8 cellular contexts compared by ENCODE assay signal in genomic region chr12:119876761-119877638, GRCh38. TPM values are rescaled to one million over a fixed set of nuclear protein-coding genes. Genes with fewer than 3 reads are reported as not detected.
DNase-seq lines count a peak whose midpoint lies in the region; ATAC-seq and TF ChIP-seq lines count a peak whose summit lies in the region.

Gene CIT (minus strand): TSS chr12:119877320. CDS start chr12:119876168, 1,152 bp downstream.

- intact Hi-C loops in testis (cut with DNase I; ENCODE audit: low total_unique reads) = no loop called here

- POLR2A ChIA-PET in GM10248 (lab: Yijun Ruan, JAX) = interaction anchor here (1.0 kb wide), 1 partner anchor 324 kb away, joined by 4 read pairs; the partner anchor contains the start of gene RPLP0
- POLR2A ChIA-PET in SK-N-SH (lab: Yijun Ruan, JAX) = interaction anchor here (0.6 to 1.0 kb wide), 3 partner anchors 10 to 399 kb away, joined by 3 read pairs; no protein-coding TSS in a partner anchor

- TF ChIP-seq CTCF in GM10248 (IDR thresholded peaks at IDR 0.05; ENCODE audit: control extremely low read depth, extremely low read depth, low read depth, missing control alignments) = no peak
- TF ChIP-seq CTCF in SK-N-SH (IDR thresholded peaks at IDR 0.05) = no peak
- no peak for TF ChIP-seq CTCF in testis (IDR thresholded peaks at IDR 0.05)

- H3K9me3 Mint-ChIP-seq in activated naive CD4-positive, alpha-beta T cell treated with anti-CD3 and anti-CD28 coated beads, Interleukin-2, amount 10 ng/mL, durations not matched to agents 7 days and 5 days = no peaks in the 10 kb centered on the region

- WGBS in SK-N-SH (ENCODE audit: low lambda C conversion rate) = 2% methylated on average over 31 of the region's 56 CpGs
- 1% methylated on average over 43 to 55 of the region's 56 CpGs for WGBS in testis, 2 donors

- DNase-seq in GM10248 (ENCODE audit: extremely low spot score) (peak; percentile 98), NCI-H1092 (lab: John Stamatoyannopoulos, UW) (peak; percentile 83), SK-N-SH (peak; percentile 96), glomerular endothelial cell (ENCODE audit: extremely low read depth, low read depth, low spot score) (peak; percentile 84), occipital lobe (lab: John Stamatoyannopoulos, UW) (peak; percentile 87), testis (peak; percentile 94)
- peak; percentile 94 for DNase-seq in activated naive CD4-positive, alpha-beta T cell treated with anti-CD3 and anti-CD28 coated beads, Interleukin-2, amount 10 ng/mL, durations not matched to agents 7 days and 5 days

- H3K27ac ChIP-seq in SK-N-SH (ENCODE audit: low read depth in 2 of 2, low read length in 1 of 2) = 0 out of 4 replicates have a peak within 1 kb of the TSS, but pooled peaks of 1 of the 2 experiments have one; percentile 29
- H3K27ac ChIP-seq in testis = no peak within 1 kb of the TSS

- H3K4me3 Mint-ChIP-seq in activated naive CD4-positive, alpha-beta T cell treated with anti-CD3 and anti-CD28 coated beads, Interleukin-2, amount 10 ng/mL, durations not matched to agents 7 days and 5 days = peak within 1 kb of the TSS; percentile 93

- H3K79me2 ChIP-seq in SK-N-SH (ENCODE audit: insufficient read depth) = peaks cover 40% of the 10 kb centered on the region

- no peaks in the 10 kb centered on the region for H4K20me1 ChIP-seq in SK-N-SH (ENCODE audit: insufficient read depth)

- peaks cover 0 to 7% of the 10 kb centered on the region in 2 experiments; a peak in 1 of 4 replicates for H3K4me1 ChIP-seq in SK-N-SH (ENCODE audit: control insufficient read depth in 1 of 2, insufficient read depth in 2 of 2, low read depth in 1 of 2, low read length in 1 of 2)
- no peaks in the 10 kb centered on the region for H3K4me1 ChIP-seq in testis

- TF ChIP-seq POLR2A in testis (IDR thresholded peaks at IDR 0.05) = no peak

- peak within 1 kb of the TSS; percentile 83 for H3K27ac Mint-ChIP-seq in activated naive CD4-positive, alpha-beta T cell treated with anti-CD3 and anti-CD28 coated beads, Interleukin-2, amount 10 ng/mL, durations not matched to agents 7 days and 5 days

- H3K27me3 ChIP-seq in SK-N-SH (ENCODE audit: insufficient read depth) (no peaks in the 10 kb centered on the region), testis (no peaks in the 10 kb centered on the region)

- ATAC-seq in HG02610 (IDR thresholded peaks at IDR 0.05; ENCODE audit: unreplicated experiment) = peak; percentile 100

- TF ChIP-seq EP300 in SK-N-SH (IDR thresholded peaks at IDR 0.05; ENCODE audit: borderline replicate concordance in 1 of 2, low read depth in 1 of 2, low read length in 1 of 2) = no peak

- H3F3A ChIP-seq in SK-N-SH (replicated peaks; ENCODE audit: insufficient read depth) = peaks cover 5% of the 10 kb centered on the region

- H3K9me2 ChIP-seq in SK-N-SH = no peaks in the 10 kb centered on the region

- CTCF ChIA-PET in GM10248 (lab: Yijun Ruan, JAX) (interaction anchor here (1.4 to 1.7 kb wide), 2 partner anchors 26 to 96 kb away, joined by 3 to 5 read pairs; no protein-coding TSS in a partner anchor), SK-N-SH (lab: Yijun Ruan, JAX) (no interaction called here)
- CTCF ChIA-PET in activated naive CD4-positive, alpha-beta T cell treated with anti-CD3 and anti-CD28 coated beads, Interleukin-2, amount 10 ng/mL, durations not matched to agents 7 days and 5 days (lab: Charles Lee) = no interaction called here

- H3K9me3 ChIP-seq in SK-N-SH = no peaks in the 10 kb centered on the region
- H3K9me3 ChIP-seq in testis = no peaks in the 10 kb centered on the region

- H3K27me3 Mint-ChIP-seq in activated naive CD4-positive, alpha-beta T cell treated with anti-CD3 and anti-CD28 coated beads, Interleukin-2, amount 10 ng/mL, durations not matched to agents 7 days and 5 days = peaks cover 20% of the 10 kb centered on the region

- peak within 1 kb of the TSS; percentile 98 for H2AFZ ChIP-seq in SK-N-SH (ENCODE audit: low read depth)

- peak within 1 kb of the TSS; percentile 94 for H3K4me2 ChIP-seq in SK-N-SH

- H3K4me1 Mint-ChIP-seq in activated naive CD4-positive, alpha-beta T cell treated with anti-CD3 and anti-CD28 coated beads, Interleukin-2, amount 10 ng/mL, durations not matched to agents 7 days and 5 days = peaks cover 33% of the 10 kb centered on the region

- H3K36me3 Mint-ChIP-seq in activated naive CD4-positive, alpha-beta T cell treated with anti-CD3 and anti-CD28 coated beads, Interleukin-2, amount 10 ng/mL, durations not matched to agents 7 days and 5 days = peaks cover 22% of the 10 kb centered on the region

- TF ChIP-seq RAD21 in SK-N-SH (IDR thresholded peaks at IDR 0.05; ENCODE audit: low read length) = no peak

- H3K9ac ChIP-seq in SK-N-SH = peak within 1 kb of the TSS; percentile 79; the same call in 1 of the 2 replicates

- H3K36me3 ChIP-seq in SK-N-SH (replicated peaks in 1 of 2; ENCODE audit: control insufficient read depth in 1 of 2, insufficient read depth in 2 of 2, low read length in 1 of 2) (peaks cover 0 to 7% of the 10 kb centered on the region in 2 experiments), testis (ENCODE audit: low read depth, missing control alignments) (no peaks in the 10 kb centered on the region)

- H3K4me3 ChIP-seq in SK-N-SH (ENCODE audit: low read depth in 2 of 2, low read length in 1 of 2) (peak within 1 kb of the TSS; percentile 73 to 95), testis (peak within 1 kb of the TSS; percentile 66 to 68)

TF ChIP-seq in SK-N-SH, 30 proteins besides CTCF, POLR2A, EP300 and RAD21 (continues in another document):
- TF ChIP-seq REST (IDR thresholded peaks at IDR 0.05; ENCODE audit: low read depth, low read length) (no peak), MXI1 (IDR thresholded peaks at IDR 0.05; ENCODE audit: low read depth, low read length) (peak; percentile 72), FOXM1 (IDR thresholded peaks at IDR 0.05; ENCODE audit: low read depth) (peak; percentile 83; the same call in 1 of the 2 replicates), USF2 (IDR thresholded peaks at IDR 0.05; ENCODE audit: borderline replicate concordance, low read depth, low read length) (no peak), TCF12 (IDR thresholded peaks at IDR 0.05) (no peak), RCOR1 (IDR thresholded peaks at IDR 0.05; ENCODE audit: low read length) (no peak), RFX5 (IDR thresholded peaks at IDR 0.05; ENCODE audit: low read length) (peak; percentile 80; the same call in 1 of the 2 replicates), ELF1 (IDR thresholded peaks at IDR 0.05) (peak; percentile 16; the same call in 1 of the 2 replicates), EZH2phosphoT487 (IDR thresholded peaks at IDR 0.05; ENCODE audit: borderline replicate concordance, low read depth) (no peak), NFIC (IDR thresholded peaks at IDR 0.05; ENCODE audit: borderline replicate concordance) (no peak), POLR2AphosphoS5 (IDR thresholded peaks at IDR 0.05; ENCODE audit: low read depth, low read length) (peak; percentile 19; the same call in 1 of the 2 replicates), JUND (IDR thresholded peaks at IDR 0.05) (no peak), TEAD4 (IDR thresholded peaks at IDR 0.05; ENCODE audit: borderline replicate concordance, insufficient read depth) (no peak), YY1 (IDR thresholded peaks at IDR 0.05; ENCODE audit: low read depth) (0 out of 2 replicates have a peak, but pooled peaks have one; percentile 32), PBX3 (IDR thresholded peaks at IDR 0.05) (peak; percentile 100)

RNA-seq across cellular contexts. Expression of gene CIT, which starts in this region (rescaled TPM):
- polyA plus RNA-seq in SK-N-SH (2012; rRNA removed) (5.7 and 7.7 TPM in 2 replicates), testis (ENCODE audit: insufficient read depth, low read depth, low replicate concordance) (20.0 TPM)
- polyA plus RNA-seq in SK-N-SH (2012; cell fraction: cytosol; rRNA removed) = 3.0 and 4.6 TPM in 2 replicates
- polyA plus RNA-seq in SK-N-SH (2012; cell fraction: nucleus; rRNA removed) = 17.8 and 19.8 TPM in 2 replicates
- total RNA-seq in glomerular endothelial cell (8.0 and 14.2 TPM in 2 replicates), occipital lobe (13.3 TPM), testis (10 to 100 TPM; 14.6 to 30.0 TPM)
